Comparison of ENCODE assay signal across 10 cellular contexts in genomic region chr4:159248383-159249178, GRCh38.
DNase-seq lines count a peak whose midpoint lies in the region; ATAC-seq and TF ChIP-seq lines count a peak whose summit lies in the region.
"Had no signal": no experiment of that assay in that cellular context is flagged by ENCODE, and none has a peak within 500 bp of the region (broad histone marks: within the 10 kb centered on the region; RNA-seq: fewer than 3 reads in every experiment).

No MANE protein-coding gene starts in this region.

- no peak for TF ChIP-seq CTCF in vagina (IDR thresholded peaks at IDR 0.05)

- no peak for TF ChIP-seq POLR2A in vagina (IDR thresholded peaks at IDR 0.05)

- peak; percentile 45 for DNase-seq in SIG-M5 treated with dmso at 0.1 percent for 504 hours (lab: John Stamatoyannopoulos, UW; ENCODE audit: unreplicated experiment)
- no peak for DNase-seq in SIG-M5 (lab: John Stamatoyannopoulos, UW)
- DNase-seq in astrocyte of the hippocampus (ENCODE audit: low read depth, low spot score), result peak; percentile 53
- DNase-seq in vagina (ENCODE audit: extremely low spot score in 2 of 2), result no peak
- DNase-seq in SKM-1 (lab: John Stamatoyannopoulos, UW; ENCODE audit: unreplicated experiment), result no peak
- no peak for DNase-seq in NCI-H1105 (lab: John Stamatoyannopoulos, UW)
- DNase-seq: kidney glomerular epithelial cell had no signal

- no peaks in the 10 kb centered on the region for H3K9me3 ChIP-seq in vagina

- H3K4me3 ChIP-seq in vagina, result no peak overlapping the region

- peak overlapping the region; percentile 88 for H3K27ac ChIP-seq in layer of hippocampus (ENCODE audit: low read depth, low read length)
- peak overlapping the region; percentile 31 for H3K27ac ChIP-seq in vagina
- H3K27ac ChIP-seq: HL-60 had no signal

- H3K27me3 ChIP-seq in layer of hippocampus (ENCODE audit: control insufficient read depth, insufficient read depth, low read length) (no peaks in the 10 kb centered on the region), vagina (no peaks in the 10 kb centered on the region)

- intact Hi-C loops in vagina (cut with DNase I), result no loop called here

- no peaks in the 10 kb centered on the region for H3K36me3 ChIP-seq in vagina

- ATAC-seq in GM18870 (IDR thresholded peaks at IDR 0.05; ENCODE audit: unreplicated experiment), result no peak

- H3K4me1 ChIP-seq in vagina, result peaks cover 8% of the 10 kb centered on the region

Comparison
In these comparisons a context has a peak if more than half of its experiments do, and no peak if none do; other contexts are left out.
1. DNase-seq: peak in SIG-M5 treated with dmso at 0.1 percent for 504 hours (single experiment) and astrocyte of the hippocampus (single experiment); none in SIG-M5 (single experiment), vagina (0 of 2), SKM-1 (single experiment) and NCI-H1105 (single experiment).